21 cellular contexts compared by ENCODE assay signal in the genomic region with DNA sequence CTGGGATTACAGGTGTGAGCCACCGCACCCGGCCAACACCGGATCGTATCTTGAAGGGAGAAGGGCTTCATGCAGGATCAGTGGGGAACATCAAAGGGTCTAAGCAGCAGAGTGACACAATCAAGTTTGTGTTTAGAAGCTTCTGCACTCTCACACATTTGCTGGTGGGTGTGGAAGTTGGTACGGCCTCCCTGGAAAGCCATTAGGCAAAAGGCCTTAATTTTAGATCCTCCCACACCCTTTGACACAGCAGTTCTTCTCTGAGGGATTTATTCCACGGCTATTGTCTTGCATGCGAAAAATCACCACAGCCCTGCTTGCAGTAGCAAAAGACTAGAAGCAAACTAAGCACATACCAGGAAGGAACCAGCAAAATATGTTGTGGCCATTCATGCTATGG.
"Had no signal": no experiment of that assay in that cellular context is flagged by ENCODE, and none has a peak within 500 bp of the region (broad histone marks: within the 10 kb centered on the region; RNA-seq: fewer than 3 reads in every experiment).

No MANE protein-coding gene starts in this region.

- H3K4me1 Mint-ChIP-seq: endodermal cell; mesothelial cell of epicardium; natural killer cell; stimulated activated effector memory CD8-positive, alpha-beta T cell treated with anti-CD3 and anti-CD28 coated beads, Interleukin-12 subunit alpha, Interleukin-12 subunit beta, amount 100 ng/mL, for 72 hours had no signal

- H3K4me3 ChIP-seq: colonic mucosa, gastrocnemius medialis, heart right ventricle, left ventricle myocardium inferior, lower lobe of right lung, smooth muscle cell, testis, tibial nerve had no signal

- H3K4me3 Mint-ChIP-seq: endodermal cell; memory B cell; mesothelial cell of epicardium; natural killer cell; neural crest cell; stimulated activated effector memory CD8-positive, alpha-beta T cell treated with anti-CD3 and anti-CD28 coated beads, Interleukin-12 subunit alpha, Interleukin-12 subunit beta, amount 100 ng/mL, for 72 hours; stimulated activated naive CD8-positive, alpha-beta T cell treated with anti-CD3 and anti-CD28 coated beads, Interleukin-15, Interleukin-2, amounts not matched to agents 100 ng/mL and 50 ng/mL, for 24 hours had no signal

- H3K4me2 ChIP-seq: smooth muscle cell had no signal

- H3K27ac ChIP-seq: colonic mucosa, gastrocnemius medialis, heart right ventricle, left ventricle myocardium inferior, lower lobe of right lung, testis, tibial nerve had no signal

- H3K27me3 ChIP-seq: colonic mucosa, gastrocnemius medialis, heart right ventricle, testis, tibial nerve had no signal

- H3K9me3 ChIP-seq: colonic mucosa, gastrocnemius medialis, heart right ventricle, left ventricle myocardium inferior, lower lobe of right lung, testis, tibial nerve had no signal

- DNase-seq: colonic mucosa; effector CD4-positive, alpha-beta T cell; endodermal cell; gastrocnemius medialis; heart right ventricle; hypothalamus; islet precursor cell; left ventricle myocardium inferior; lower lobe of right lung; natural killer cell; posterior cingulate gyrus; stimulated activated CD4-positive, alpha-beta T cell treated with anti-CD3 and anti-CD28 coated beads, Interleukin-4, amount 100 ng/mL, for 1 hour; stimulated activated CD8-positive, alpha-beta memory T cell treated with anti-CD3 and anti-CD28 coated beads, Interleukin-4, amount 100 ng/mL, for 48 hours; testis had no signal

- H3K4me1 ChIP-seq: colonic mucosa, gastrocnemius medialis, heart right ventricle, left ventricle myocardium inferior, tibial nerve had no signal

- H3K27ac Mint-ChIP-seq: endodermal cell; memory B cell; mesothelial cell of epicardium; natural killer cell; stimulated activated effector memory CD8-positive, alpha-beta T cell treated with anti-CD3 and anti-CD28 coated beads, Interleukin-12 subunit alpha, Interleukin-12 subunit beta, amount 100 ng/mL, for 72 hours; stimulated activated naive CD8-positive, alpha-beta T cell treated with anti-CD3 and anti-CD28 coated beads, Interleukin-15, Interleukin-2, amounts not matched to agents 100 ng/mL and 50 ng/mL, for 24 hours had no signal

- H3K9me3 Mint-ChIP-seq: endodermal cell; memory B cell; mesothelial cell of epicardium; natural killer cell; neural crest cell; stimulated activated effector memory CD8-positive, alpha-beta T cell treated with anti-CD3 and anti-CD28 coated beads, Interleukin-12 subunit alpha, Interleukin-12 subunit beta, amount 100 ng/mL, for 72 hours; stimulated activated naive CD8-positive, alpha-beta T cell treated with anti-CD3 and anti-CD28 coated beads, Interleukin-15, Interleukin-2, amounts not matched to agents 100 ng/mL and 50 ng/mL, for 24 hours had no signal

- H3K36me3 Mint-ChIP-seq: memory B cell; mesothelial cell of epicardium; natural killer cell; stimulated activated effector memory CD8-positive, alpha-beta T cell treated with anti-CD3 and anti-CD28 coated beads, Interleukin-12 subunit alpha, Interleukin-12 subunit beta, amount 100 ng/mL, for 72 hours had no signal

- ATAC-seq: gastrocnemius medialis; heart right ventricle; natural killer cell; stimulated activated effector memory CD8-positive, alpha-beta T cell treated with anti-CD3 and anti-CD28 coated beads, Interleukin-12 subunit alpha, Interleukin-12 subunit beta, amount 100 ng/mL, for 72 hours had no signal

- H3K27me3 Mint-ChIP-seq: memory B cell; stimulated activated naive CD8-positive, alpha-beta T cell treated with anti-CD3 and anti-CD28 coated beads, Interleukin-15, Interleukin-2, amounts not matched to agents 100 ng/mL and 50 ng/mL, for 24 hours had no signal

- H3K36me3 ChIP-seq: colonic mucosa, gastrocnemius medialis, heart right ventricle, left ventricle myocardium inferior, lower lobe of right lung, tibial nerve had no signal
